Comparison of ENCODE assay signal across 16 cellular contexts in genomic region chr2:94873362-94874276, GRCh38. TPM values are rescaled to one million over a fixed set of nuclear protein-coding genes. Genes with fewer than 3 reads are reported as not detected.
A peak's percentile ranks its signal among the peaks of the same experiment; 100 is the strongest.
DNase-seq lines count a peak whose midpoint lies in the region; ATAC-seq and TF ChIP-seq lines count a peak whose summit lies in the region.
"Had no signal": no experiment of that assay in that cellular context is flagged by ENCODE, and none has a peak within 500 bp of the region (broad histone marks: within the 10 kb centered on the region; RNA-seq: fewer than 3 reads in every experiment).

No MANE protein-coding gene starts in this region.

- no peak overlapping the region for H4K8ac ChIP-seq in neuronal stem cell (ENCODE audit: low read depth, low read length)

- H2BK5ac ChIP-seq in neuronal stem cell (ENCODE audit: low read length) = no peak overlapping the region

- no peak overlapping the region for H2AK5ac ChIP-seq in neuronal stem cell (ENCODE audit: low read depth, low read length)

- no peak overlapping the region for H2BK15ac ChIP-seq in neuronal stem cell (ENCODE audit: low read length)

- H3K4me3 ChIP-seq in Panc1 (ENCODE audit: low read depth in 2 of 2, low read length in 2 of 2) = no peak overlapping the region
- no peak overlapping the region for H3K4me3 ChIP-seq in neuronal stem cell (ENCODE audit: low read length in 2 of 2)
- H3K4me3 ChIP-seq in uterus = no peak overlapping the region

- DNase-seq in Panc1 (ENCODE audit: low read depth, low spot score) = no peak
- DNase-seq in neuronal stem cell (ENCODE audit: low spot score) = no peak
- DNase-seq in H4 (ENCODE audit: low spot score) = no peak
- DNase-seq in uterus = no peak
- DNase-seq: cortex of kidney, NCI-H1092, occipital lobe had no signal

- H3K9me3 ChIP-seq in Panc1 (ENCODE audit: control insufficient read depth, insufficient read depth, low read depth, low read length) (no peaks in the 10 kb centered on the region), neuronal stem cell (replicated peaks in 1 of 2; ENCODE audit: control insufficient read depth in 2 of 2, insufficient read depth in 1 of 2, low read depth in 1 of 2, low read length in 2 of 2) (no peaks in the 10 kb centered on the region), uterus (no peaks in the 10 kb centered on the region)

- no peak overlapping the region for H3K9ac ChIP-seq in neuronal stem cell (ENCODE audit: low read depth, low read length, poor library complexity)

- no peak overlapping the region for H4K91ac ChIP-seq in neuronal stem cell (ENCODE audit: low read depth, low read length, poor library complexity)

- no peak overlapping the region for H3K4ac ChIP-seq in neuronal stem cell (ENCODE audit: low read length)

- CTCF ChIA-PET in Panc1 (lab: Charles Lee) = interaction anchor here (1.7 kb wide), 1 partner anchor 83 kb away, joined by 5 read pairs; no protein-coding TSS in a partner anchor

- no peak overlapping the region for H2BK12ac ChIP-seq in neuronal stem cell (ENCODE audit: low read length)

- peak overlapping the region; percentile 65 for H3K23ac ChIP-seq in neuronal stem cell (ENCODE audit: low read depth, low read length, poor library complexity)

- H3K27ac ChIP-seq in Panc1 (ENCODE audit: low read length) (no peak overlapping the region), neuronal stem cell (replicated peaks; ENCODE audit: low read length) (no peak overlapping the region), uterus (no peak overlapping the region)
- H3K27ac ChIP-seq: epithelial cell of prostate had no signal

- H3K36me3 ChIP-seq in Panc1 (ENCODE audit: control insufficient read depth, insufficient read depth, low read length) = no peaks in the 10 kb centered on the region
- H3K36me3 ChIP-seq in neuronal stem cell (replicated peaks in 1 of 2; ENCODE audit: control insufficient read depth in 2 of 2, insufficient read depth in 2 of 2, low read length in 2 of 2) = no peaks in the 10 kb centered on the region
- H3K36me3 ChIP-seq in uterus = no peaks in the 10 kb centered on the region

- peak; percentile 7 for ATAC-seq in GM19351 (IDR thresholded peaks at IDR 0.05; ENCODE audit: unreplicated experiment)
- peak; percentile 19 for ATAC-seq in HG02885 (IDR thresholded peaks at IDR 0.05; ENCODE audit: poor library complexity, unreplicated experiment)
- ATAC-seq in Panc1 = 0 out of 2 replicates have a peak, but pooled peaks have one; percentile 35
- no peak for ATAC-seq in HG03039 (IDR thresholded peaks at IDR 0.05; ENCODE audit: unreplicated experiment)
- no peak for ATAC-seq in GM18520 (IDR thresholded peaks at IDR 0.05; ENCODE audit: unreplicated experiment)

- H2BK120ac ChIP-seq in neuronal stem cell (ENCODE audit: low read depth, low read length) = no peak overlapping the region

- H2AFZ ChIP-seq in neuronal stem cell (ENCODE audit: low read length) = peak overlapping the region; percentile 24

- no CpG with 5 or more reads among the region's 28 CpGs for WGBS in neuronal stem cell (ENCODE audit: extremely low coverage in 2 of 2, insufficient read length in 2 of 2, insufficient replicate concordance in 1 of 2), 2 donors

- peak overlapping the region; percentile 11 for H3K4me2 ChIP-seq in neuronal stem cell (ENCODE audit: insufficient read depth, low read length, poor library complexity, severe bottlenecking)

- BruUV-seq in Panc1 (replicated peaks; lab: Mats Ljungman, UMichigan) = no TSS peak

- POLR2A ChIA-PET in Panc1 (lab: Charles Lee) = no interaction called here

- no peaks in the 10 kb centered on the region for H3K4me1 ChIP-seq in Panc1 (ENCODE audit: control insufficient read depth, insufficient read depth, low read length)
- peaks cover 2 to 4% of the 10 kb centered on the region in 2 donors for H3K4me1 ChIP-seq in neuronal stem cell (ENCODE audit: control insufficient read depth in 2 of 2, insufficient read depth in 1 of 2, low read depth in 1 of 2, low read length in 2 of 2)
- H3K4me1 ChIP-seq in uterus = no peaks in the 10 kb centered on the region

- 0 out of 2 replicates have a peak, but pooled peaks have one; percentile 49 for TF ChIP-seq CTCF in Panc1 (IDR thresholded peaks at IDR 0.05)
- TF ChIP-seq CTCF in uterus (IDR thresholded peaks at IDR 0.05) = no peak

- H3K27me3 ChIP-seq in Panc1 (ENCODE audit: control insufficient read depth, insufficient read depth, low read length) = no peaks in the 10 kb centered on the region
- peaks cover 0 to 25% (median 14%) of the 10 kb centered on the region in 3 experiments for H3K27me3 ChIP-seq in neuronal stem cell (ENCODE audit: control insufficient read depth in 3 of 3, insufficient read depth in 3 of 3, low read depth in 1 of 3, low read length in 3 of 3)
- no peaks in the 10 kb centered on the region for H3K27me3 ChIP-seq in uterus

- in situ Hi-C loops in Panc1 (cut with HindIII; ENCODE audit: low pct_unique_long_range_greater_than_20kb, low sequenced_read_pairs) = no loop called here

- H3K79me1 ChIP-seq in neuronal stem cell (ENCODE audit: low read depth, low read length) = no peaks in the 10 kb centered on the region

- peak overlapping the region; percentile 56 for H3K14ac ChIP-seq in neuronal stem cell (ENCODE audit: low read length)

- TF ChIP-seq POLR2A in uterus (IDR thresholded peaks at IDR 0.05) = no peak

- peak overlapping the region; percentile 57 for H3K18ac ChIP-seq in neuronal stem cell (ENCODE audit: low read length)

- intact Hi-C loops in Panc1 (cut with micrococcal nuclease; ENCODE audit: unreplicated experiment) = loop anchor here (5.0 kb wide), 1 partner anchor 84 kb away; no protein-coding TSS in a partner anchor
- intact Hi-C loops in uterus (cut with DNase I; ENCODE audit: low total_unique reads) = no loop called here

RNA-seq across cellular contexts. Expression of gene TEKT4, which starts 2.4 kb away (rescaled TPM):
- total RNA-seq in Panc1 (2021; ENCODE audit: unreplicated experiment) (0.26 TPM), uterus (under 1 TPM in 1 of 4 donors, not detected in 3; 0.55 TPM)
- 1.8 TPM for polyA plus RNA-seq in Panc1 (2012; ENCODE audit: insufficient read length)
- polyA plus RNA-seq in neuronal stem cell (2013, experiment 1 of 2) = not detected
- not detected for polyA plus RNA-seq in neuronal stem cell (2013, experiment 2 of 2)
- total RNA-seq in H4 (2014; rRNA removed; shearing (Covaris generic)) = not detected in 2 replicates
- total RNA-seq: astrocyte, mononuclear cell, OCI-LY7, urinary bladder had no signal
- polyA plus RNA-seq: urinary bladder had no signal

Comparison
In these comparisons a context has a peak if more than half of its experiments do, and no peak if none do; other contexts are left out.
1. ATAC-seq: peak in GM19351 (single experiment), HG02885 (single experiment) and Panc1 (single experiment); none in HG03039 (single experiment) and GM18520 (single experiment).